Comparison of ENCODE assay signal across 8 cellular contexts in genomic region chr2:144515694-144516416, GRCh38. TPM values are rescaled to one million over a fixed set of nuclear protein-coding genes. Genes with fewer than 3 reads are reported as not detected.
DNase-seq lines count a peak whose midpoint lies in the region; ATAC-seq and TF ChIP-seq lines count a peak whose summit lies in the region.

No MANE protein-coding gene starts in this region.

- H3K27me3 ChIP-seq in duodenal mucosa (ENCODE audit: control insufficient read depth in 1 of 2, insufficient read depth in 2 of 2, low read length in 2 of 2) (peaks cover 54 to 56% of the 10 kb centered on the region in 2 donors), thyroid gland (peaks cover 12% of the 10 kb centered on the region)

- H3K27ac Mint-ChIP-seq in T-cell (peak overlapping the region; percentile 62 to 73), mesothelial cell of epicardium (peak overlapping the region; percentile 98)

- CTCF ChIA-PET in T-cell (lab: Charles Lee), result interaction anchor here in 1 of 2 donors (0.7 kb wide), 1 partner anchor 873 kb away, joined by 3 read pairs; no protein-coding TSS in a partner anchor

- no peaks in the 10 kb centered on the region for H3K4me1 ChIP-seq in duodenal mucosa (ENCODE audit: control insufficient read depth in 1 of 2, insufficient read depth in 2 of 2, low read length in 2 of 2)
- peaks cover 0 to 18% of the 10 kb centered on the region in 2 donors for H3K4me1 ChIP-seq in thyroid gland

- TF ChIP-seq POLR2A in thyroid gland (IDR thresholded peaks at IDR 0.05), result no peak

- peak; percentile 41 for DNase-seq in activated CD4-positive, alpha-beta T cell treated with anti-CD3 and anti-CD28 coated beads for 48 hours
- no peak for DNase-seq in activated CD4-positive, alpha-beta T cell treated with anti-CD3 and anti-CD28 coated beads for 4 hours
- DNase-seq in T-cell (peak in 16 of 34 experiments; percentile 15 to 56 (median 40)), mesothelial cell of epicardium (ENCODE audit: low spot score in 2 of 2, unreplicated experiment in 2 of 2) (peak; percentile 40 to 66), thyroid gland (no peak)

- H3K36me3 ChIP-seq in duodenal mucosa (ENCODE audit: control insufficient read depth in 1 of 2, insufficient read depth in 2 of 2, low read length in 2 of 2) (no peaks in the 10 kb centered on the region), thyroid gland (no peaks in the 10 kb centered on the region)

- intact Hi-C loops in thyroid gland (cut with DNase I), result loop anchor here (10.0 kb wide), 1 partner anchor 181 kb away; a partner anchor contains a TSS

- ATAC-seq in T-cell (replicated peaks in 1 of 4) (peak; percentile 18 to 36 (median 28)), GM18498 (IDR thresholded peaks at IDR 0.05; ENCODE audit: unreplicated experiment) (no peak), HG03159 (IDR thresholded peaks at IDR 0.05; ENCODE audit: unreplicated experiment) (no peak)

- no peaks in the 10 kb centered on the region for H3K9me3 ChIP-seq in duodenal mucosa (ENCODE audit: control insufficient read depth in 1 of 2, low read length in 2 of 2)
- no peaks in the 10 kb centered on the region for H3K9me3 ChIP-seq in thyroid gland

- peak overlapping the region; percentile 60 to 66 for H3K9ac ChIP-seq in duodenal mucosa (ENCODE audit: low read depth in 1 of 2, low read length in 2 of 2)

- TF ChIP-seq CTCF in mesothelial cell of epicardium (IDR thresholded peaks at IDR 0.05; ENCODE audit: unreplicated experiment), result no peak
- no peak for TF ChIP-seq CTCF in thyroid gland (IDR thresholded peaks at IDR 0.05)

- peaks cover 51 to 61% of the 10 kb centered on the region in 2 donors for H3K27me3 Mint-ChIP-seq in T-cell
- H3K27me3 Mint-ChIP-seq in mesothelial cell of epicardium (ENCODE audit: low read depth), result no peaks in the 10 kb centered on the region

- no peaks in the 10 kb centered on the region for H3K9me3 Mint-ChIP-seq in T-cell
- H3K9me3 Mint-ChIP-seq in mesothelial cell of epicardium, result no peaks in the 10 kb centered on the region

- H3K4me3 Mint-ChIP-seq in T-cell (peak overlapping the region; percentile 66 to 81 (median 76)), mesothelial cell of epicardium (peak overlapping the region; percentile 73)

- POLR2A ChIA-PET in T-cell (lab: Charles Lee), result interaction anchor here in 1 of 2 donors (2.2 kb wide), 1 partner anchor 56 kb away, joined by 6 read pairs; no protein-coding TSS in a partner anchor

- 5 to 8% methylated on average over 38 to 46 of the region's 50 CpGs for WGBS in thyroid gland, 2 donors

- H3K4me3 ChIP-seq in duodenal mucosa (ENCODE audit: low read depth in 1 of 2, low read length in 2 of 2) (peak overlapping the region; percentile 62 to 63), thyroid gland (replicated peaks in 1 of 3) (peak overlapping the region; percentile 39 to 46 (median 42))

- peaks cover 5% of the 10 kb centered on the region for H3K36me3 Mint-ChIP-seq in T-cell
- peaks cover 2% of the 10 kb centered on the region for H3K36me3 Mint-ChIP-seq in mesothelial cell of epicardium

- H3K27ac ChIP-seq in duodenal mucosa (ENCODE audit: low read depth, low read length), result peak overlapping the region; percentile 91
- peak overlapping the region; percentile 80 to 94 (median 89) for H3K27ac ChIP-seq in thyroid gland

- peaks cover 16 to 56% (median 20%) of the 10 kb centered on the region in 3 donors for H3K4me1 Mint-ChIP-seq in T-cell
- peaks cover 53% of the 10 kb centered on the region for H3K4me1 Mint-ChIP-seq in mesothelial cell of epicardium

RNA-seq across cellular contexts. Expression of gene ZEB2, which starts 4.1 kb away (rescaled TPM):
- total RNA-seq in T-cell (100 to 1,000 TPM in 1 of 5 donors, 10 to 100 TPM in 3, 1 to 10 TPM in 1; 8.9 to 106 (median 23.7) TPM), mesothelial cell of epicardium (105 to 111 TPM (median 110 TPM) in 3 replicates), thyroid gland (10 to 100 TPM; 21.7 to 52.1 (median 37.9) TPM)

Comparison
In these comparisons a context has a peak if more than half of its experiments do, and no peak if none do; other contexts are left out.
1. DNase-seq: peak in activated CD4-positive, alpha-beta T cell treated with anti-CD3 and anti-CD28 coated beads for 48 hours (single experiment) and mesothelial cell of epicardium (2 of 2); none in activated CD4-positive, alpha-beta T cell treated with anti-CD3 and anti-CD28 coated beads for 4 hours (0 of 2) and thyroid gland (0 of 2).
2. ATAC-seq: peak in T-cell (4 of 4); none in GM18498 (single experiment) and HG03159 (single experiment).